Comparison of ENCODE assay signal across 15 cellular contexts in the genomic region with DNA sequence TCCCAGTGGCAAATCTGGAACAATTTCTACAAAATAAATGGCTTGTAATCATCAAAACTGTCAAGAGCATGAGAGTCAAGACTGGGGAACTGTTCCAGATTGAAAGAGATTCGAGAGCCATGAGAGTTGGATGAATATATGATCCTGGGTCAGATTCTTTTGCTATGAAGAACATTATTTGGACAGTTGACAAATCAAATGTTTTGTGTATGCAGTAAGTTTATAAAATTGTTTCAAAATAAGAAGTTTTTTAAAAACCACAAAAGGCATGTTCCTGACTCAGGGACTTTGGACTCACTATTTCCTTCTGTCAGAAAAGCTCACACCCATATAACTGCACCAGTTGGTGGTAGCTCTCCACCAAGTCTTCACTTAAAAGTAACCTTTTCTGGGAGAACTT. TPM values are rescaled to one million over a fixed set of nuclear protein-coding genes. Genes with fewer than 3 reads are reported as not detected.
DNase-seq lines count a peak whose midpoint lies in the region; ATAC-seq and TF ChIP-seq lines count a peak whose summit lies in the region.
"Had no signal": no experiment of that assay in that cellular context is flagged by ENCODE, and none has a peak within 500 bp of the region (broad histone marks: within the 10 kb centered on the region; RNA-seq: fewer than 3 reads in every experiment).

No MANE protein-coding gene starts in this region.

- DNase-seq in Right ventricle myocardium superior (no peak), cardiac septum (ENCODE audit: low spot score) (no peak), astrocyte of the spinal cord (ENCODE audit: low read depth, low spot score) (peak; percentile 75), iris pigment epithelial cell (ENCODE audit: low read depth) (peak; percentile 93), NCI-H524 (lab: John Stamatoyannopoulos, UW) (no peak)
- DNase-seq: activated CD4-positive, alpha-beta memory T cell treated with anti-CD3 and anti-CD28 coated beads for 36 hours; NCI-H1092; NCI-H446; T-helper 9 cell; trophoblast cell had no signal

- in situ Hi-C loops in astrocyte of the spinal cord (cut with HindIII; ENCODE audit: low sequenced_read_pairs) = no loop called here

- H3K4me1 ChIP-seq in subcutaneous abdominal adipose tissue (ENCODE audit: control insufficient read depth in 5 of 5, insufficient read depth in 5 of 5, low read length in 5 of 5) = peaks cover 2 to 49% (median 33%) of the 10 kb centered on the region in 5 donors

- no peak for TF ChIP-seq CTCF in astrocyte of the spinal cord (IDR thresholded peaks at IDR 0.05; ENCODE audit: low read depth, low read length)

- H3K27ac ChIP-seq in subcutaneous abdominal adipose tissue (ENCODE audit: low read depth, low read length) = peak overlapping the region; percentile 77
- H3K27ac ChIP-seq: cardiac muscle cell, epithelial cell of prostate had no signal

- H3K4me3 ChIP-seq in astrocyte of the spinal cord (ENCODE audit: low read depth, low read length) (no peak overlapping the region), subcutaneous abdominal adipose tissue (ENCODE audit: low read depth in 1 of 5, low read length in 5 of 5) (no peak overlapping the region)
- H3K4me3 ChIP-seq: cardiac muscle cell had no signal

- no peaks in the 10 kb centered on the region for H3K9me3 ChIP-seq in subcutaneous abdominal adipose tissue (ENCODE audit: control insufficient read depth in 5 of 5, low read length in 5 of 5)

- no peak overlapping the region for H3K9ac ChIP-seq in subcutaneous abdominal adipose tissue (ENCODE audit: low read length in 5 of 5)

- intact Hi-C loops in Right ventricle myocardium superior (cut with DNase I) (no loop called here), cardiac septum (cut with DNase I) (no loop called here)

- peak; percentile 55 for ATAC-seq in Right ventricle myocardium superior (ENCODE audit: poor library complexity)
- ATAC-seq in GM21825 (IDR thresholded peaks at IDR 0.05; ENCODE audit: unreplicated experiment) = no peak
- ATAC-seq in HG03442 (IDR thresholded peaks at IDR 0.05; ENCODE audit: unreplicated experiment) = no peak

- H3K27me3 ChIP-seq in subcutaneous abdominal adipose tissue (ENCODE audit: control insufficient read depth in 5 of 5, insufficient read depth in 4 of 5, low read length in 5 of 5) = no peaks in the 10 kb centered on the region
- H3K27me3 ChIP-seq: cardiac muscle cell had no signal

- no peaks in the 10 kb centered on the region for H3K36me3 ChIP-seq in subcutaneous abdominal adipose tissue (ENCODE audit: control insufficient read depth in 5 of 5, insufficient read depth in 5 of 5, low read length in 5 of 5)
- H3K36me3 ChIP-seq: cardiac muscle cell had no signal

RNA-seq across cellular contexts. Expression of a gene that starts 38.5 kb away (rescaled TPM):
- total RNA-seq in Right ventricle myocardium superior = 31.5 TPM
- 48.6 TPM for total RNA-seq in cardiac septum

Comparison
In these comparisons a context has a peak if more than half of its experiments do, and no peak if none do; other contexts are left out.
1. DNase-seq: peak in astrocyte of the spinal cord (single experiment) and iris pigment epithelial cell (single experiment); none in Right ventricle myocardium superior (single experiment), cardiac septum (single experiment) and NCI-H524 (0 of 2).